Comparison of ENCODE assay signal across 28 cellular contexts in the genomic region with DNA sequence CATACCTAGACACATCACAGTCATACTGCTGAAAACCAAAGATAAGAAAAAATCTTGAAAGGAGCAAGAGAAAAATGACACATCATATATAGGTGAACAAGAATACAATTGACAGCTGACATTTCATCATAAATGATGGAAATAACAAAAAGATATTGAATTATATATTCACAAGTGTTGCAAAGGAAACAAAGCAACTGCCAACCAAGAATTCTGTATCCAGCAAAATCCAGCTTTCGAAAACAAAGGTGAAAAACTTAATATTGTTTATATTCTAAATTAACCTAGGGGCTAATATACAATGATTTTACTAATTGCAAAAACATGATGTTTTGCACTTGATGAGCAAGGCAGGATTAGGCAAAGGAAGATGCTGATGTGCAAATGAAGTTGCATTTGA.
"Had no signal": no experiment of that assay in that cellular context is flagged by ENCODE, and none has a peak within 500 bp of the region (broad histone marks: within the 10 kb centered on the region; RNA-seq: fewer than 3 reads in every experiment).

No MANE protein-coding gene starts in this region.

- H3K4me2 ChIP-seq: neural progenitor cell had no signal

- H3K4me1 ChIP-seq: neural progenitor cell, parathyroid adenoma, psoas muscle, right lobe of liver, sigmoid colon, stomach, thyroid gland, upper lobe of left lung, vagina had no signal

- H3K27me3 ChIP-seq: neural progenitor cell, ovary, right lobe of liver, sigmoid colon, stomach, thyroid gland, tibial nerve, upper lobe of left lung, vagina had no signal

- H3K4me3 Mint-ChIP-seq: nephron; neural progenitor cell; stimulated activated effector memory CD8-positive, alpha-beta T cell treated with anti-CD3 and anti-CD28 coated beads, Interleukin-12 subunit alpha, Interleukin-12 subunit beta, amount 100 ng/mL, for 72 hours; stimulated activated naive B cell treated with anti-CD40 and anti-IgM and Interleukin-4, amounts not matched to agents 10 μg/mL and 1 μg/mL and 100 μg/mL, for 72 hours; stimulated activated naive CD8-positive, alpha-beta T cell treated with anti-CD3 and anti-CD28 coated beads, Interleukin-15, Interleukin-2, amounts not matched to agents 100 ng/mL and 50 ng/mL, for 24 hours had no signal

- H3K9me3 ChIP-seq: ovary, right lobe of liver, thyroid gland had no signal

- ATAC-seq: psoas muscle; right cardiac atrium; right lobe of liver; stimulated activated effector memory CD8-positive, alpha-beta T cell treated with anti-CD3 and anti-CD28 coated beads, Interleukin-12 subunit alpha, Interleukin-12 subunit beta, amount 100 ng/mL, for 72 hours; stimulated activated naive B cell treated with anti-CD40 and anti-IgM and Interleukin-4, amounts not matched to agents 10 μg/mL and 1 μg/mL and 100 μg/mL, for 72 hours had no signal

- DNase-seq: occipital lobe; ovary; posterior cingulate gyrus; psoas muscle; right cardiac atrium; right lobe of liver; sigmoid colon; small intestine; stimulated activated CD4-positive, alpha-beta T cell treated with anti-CD3 and anti-CD28 coated beads, Interleukin-15, amount 100 ng/mL, for 24 hours; stimulated activated CD4-positive, alpha-beta T cell treated with anti-CD3 and anti-CD28 coated beads, Interleukin-2, amount 100 ng/mL, for 24 hours; stimulated activated CD4-positive, alpha-beta T cell treated with anti-CD3 and anti-CD28 coated beads, Interleukin-2, amount 100 ng/mL, for 48 hours; stimulated activated CD4-positive, alpha-beta T cell treated with anti-CD3 and anti-CD28 coated beads, Interleukin-4, amount 100 ng/mL, for 24 hours; stimulated activated naive B cell treated with anti-CD40 and anti-IgM and Interleukin-4, amounts not matched to agents 10 μg/mL and 1 μg/mL and 100 μg/mL, for 72 hours; stimulated activated naive CD4-positive, alpha-beta T cell treated with Interleukin-2 at 50 U/mL for 16 hours; stomach; thyroid gland; trophoblast cell; upper lobe of left lung had no signal

- H2AFZ ChIP-seq: neural progenitor cell, parathyroid adenoma had no signal

- H3K27me3 Mint-ChIP-seq: progenitor cell of endocrine pancreas; stimulated activated naive B cell treated with anti-CD40 and anti-IgM and Interleukin-4, amounts not matched to agents 10 μg/mL and 1 μg/mL and 100 μg/mL, for 72 hours had no signal

- H3K9ac ChIP-seq: neural progenitor cell, parathyroid adenoma had no signal

- H3K4me3 ChIP-seq: neural progenitor cell, ovary, psoas muscle, right lobe of liver, sigmoid colon, stomach, thoracic aorta, thyroid gland, tibial nerve, upper lobe of left lung, vagina had no signal

- H3K36me3 ChIP-seq: neural progenitor cell, ovary, right lobe of liver, thoracic aorta, thyroid gland, upper lobe of left lung had no signal

- H3K27ac Mint-ChIP-seq: nephron; neural progenitor cell; progenitor cell of endocrine pancreas; stimulated activated effector memory CD8-positive, alpha-beta T cell treated with anti-CD3 and anti-CD28 coated beads, Interleukin-12 subunit alpha, Interleukin-12 subunit beta, amount 100 ng/mL, for 72 hours; stimulated activated naive B cell treated with anti-CD40 and anti-IgM and Interleukin-4, amounts not matched to agents 10 μg/mL and 1 μg/mL and 100 μg/mL, for 72 hours; stimulated activated naive CD8-positive, alpha-beta T cell treated with anti-CD3 and anti-CD28 coated beads, Interleukin-15, Interleukin-2, amounts not matched to agents 100 ng/mL and 50 ng/mL, for 24 hours had no signal

- H3K27ac ChIP-seq: neural progenitor cell, ovary, parathyroid adenoma, psoas muscle, right lobe of liver, sigmoid colon, stomach, thoracic aorta, thyroid gland, tibial nerve, upper lobe of left lung, vagina had no signal

- FAIRE-seq: small intestine, urothelium cell line had no signal

- H3K36me3 Mint-ChIP-seq: neural progenitor cell; stimulated activated effector memory CD8-positive, alpha-beta T cell treated with anti-CD3 and anti-CD28 coated beads, Interleukin-12 subunit alpha, Interleukin-12 subunit beta, amount 100 ng/mL, for 72 hours had no signal

- H3K79me2 ChIP-seq: parathyroid adenoma had no signal

- H3K4me1 Mint-ChIP-seq: neural progenitor cell; stimulated activated effector memory CD8-positive, alpha-beta T cell treated with anti-CD3 and anti-CD28 coated beads, Interleukin-12 subunit alpha, Interleukin-12 subunit beta, amount 100 ng/mL, for 72 hours had no signal
